Comparison of ENCODE assay signal across 8 cellular contexts in the genomic region with DNA sequence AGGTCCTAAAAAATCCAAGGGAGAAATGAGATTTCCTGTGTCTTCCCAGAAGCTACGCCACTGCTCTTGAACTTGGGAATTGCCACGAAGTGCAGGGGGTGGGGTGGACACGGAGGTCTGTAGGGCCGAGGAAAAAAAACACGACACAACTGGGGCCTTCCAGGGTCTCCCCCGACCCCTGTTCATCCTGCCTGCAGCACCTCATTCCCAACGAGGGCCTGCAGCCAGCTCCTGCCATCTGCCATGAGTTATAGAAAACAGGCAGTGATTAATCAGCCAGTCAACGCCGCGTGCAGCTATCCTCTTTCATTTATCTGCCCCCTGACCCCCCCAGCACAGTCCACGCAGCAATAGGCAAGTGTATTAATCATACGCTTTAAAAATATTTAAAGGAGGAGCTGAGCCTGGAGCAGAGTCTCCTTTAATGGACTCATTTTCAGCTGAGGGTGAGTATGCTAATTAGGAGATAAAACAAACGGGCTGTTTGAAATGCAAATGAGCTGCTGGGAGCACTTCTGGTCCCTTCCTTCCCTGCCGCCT.
DNase-seq lines count a peak whose midpoint lies in the region; ATAC-seq and TF ChIP-seq lines count a peak whose summit lies in the region.

No MANE protein-coding gene starts in this region.

- H3K27ac Mint-ChIP-seq in glutamatergic neuron (ENCODE audit: unreplicated experiment), result peak overlapping the region; percentile 38

- no peaks in the 10 kb centered on the region for H3K36me3 Mint-ChIP-seq in glutamatergic neuron (ENCODE audit: unreplicated experiment)

- H3K27ac ChIP-seq in VCaP, result 0 out of 2 replicates have a peak overlapping the region, but pooled peaks have one; percentile 10

- H3K27me3 Mint-ChIP-seq in glutamatergic neuron (ENCODE audit: unreplicated experiment), result peaks cover 7% of the 10 kb centered on the region

- TF ChIP-seq CTCF in VCaP (conservative IDR thresholded peaks at IDR 0.05) (no peak), glutamatergic neuron (IDR thresholded peaks at IDR 0.05; ENCODE audit: partially characterized antibody, unreplicated experiment) (no peak)

- DNase-seq in 8988T, result peak; percentile 55
- DNase-seq in GM04504 (ENCODE audit: low read depth), result peak; percentile 78
- DNase-seq in NCI-H1417 (lab: John Stamatoyannopoulos, UW), result peak in 2 of 3 experiments; percentile 82 to 93
- DNase-seq in glutamatergic neuron, result peak; percentile 76
- peak; percentile 24 for DNase-seq in stimulated activated CD4-positive, alpha-beta T cell treated with anti-CD3 and anti-CD28 coated beads, Interleukin-4, amount 100 ng/mL, for 24 hours
- no peak for DNase-seq in medulla oblongata (ENCODE audit: extremely low spot score)

- H3K4me1 Mint-ChIP-seq in glutamatergic neuron (ENCODE audit: low read depth, unreplicated experiment), result peaks cover 9% of the 10 kb centered on the region

- peaks cover 3% of the 10 kb centered on the region for H3K9me3 Mint-ChIP-seq in glutamatergic neuron (ENCODE audit: unreplicated experiment)

- no peak for ATAC-seq in HG03520 (IDR thresholded peaks at IDR 0.05; ENCODE audit: unreplicated experiment)

- H3K4me3 Mint-ChIP-seq in glutamatergic neuron (ENCODE audit: unreplicated experiment), result peak overlapping the region; percentile 75
